ENCODE assay signal across 1 cellular context in genomic region chr1:93846929-93847810, GRCh38.
TF ChIP-seq lines count a peak whose summit lies in the region.

No MANE protein-coding gene starts in this region.

TF ChIP-seq in K562, 482 proteins besides CTCF, POLR2A, EP300 and RAD21 (continued from another document and continues in another):
- no peak for TF ChIP-seq MGA (IDR thresholded peaks at IDR 0.05)
- TF ChIP-seq PATZ1 (CRISPR knock-in tag; IDR thresholded peaks at IDR 0.05; ENCODE audit: borderline replicate concordance), result no peak
- TF ChIP-seq THRB (CRISPR knock-in tag; conservative IDR thresholded peaks at IDR 0.05), result peak; percentile 50; the same call in 1 of the 2 replicates
- peak in 1 of 2 experiments; percentile 53; a peak in 1 of 4 replicates for TF ChIP-seq ARNT (IDR thresholded peaks at IDR 0.05)
- TF ChIP-seq ZNF175 (CRISPR knock-in tag; IDR thresholded peaks at IDR 0.05; ENCODE audit: low read depth), result 0 out of 2 replicates have a peak, but pooled peaks have one; percentile 26
- no peak for TF ChIP-seq ZNF311 (CRISPR knock-in tag; IDR thresholded peaks at IDR 0.05)
- TF ChIP-seq ZBTB8A (IDR thresholded peaks at IDR 0.05; ENCODE audit: partially characterized antibody), result no peak
- TF ChIP-seq ZNF253 (CRISPR knock-in tag; conservative IDR thresholded peaks at IDR 0.05), result no peak
- TF ChIP-seq EZH2 (IDR thresholded peaks at IDR 0.05; ENCODE audit: borderline replicate concordance, low read depth, low read length), result no peak
- no peak for TF ChIP-seq HEY1 (CRISPR knock-in tag; IDR thresholded peaks at IDR 0.05; ENCODE audit: borderline replicate concordance)
- TF ChIP-seq FOXP4 (CRISPR knock-in tag; IDR thresholded peaks at IDR 0.05; ENCODE audit: borderline replicate concordance), result no peak
- TF ChIP-seq PPARD (CRISPR knock-in tag; IDR thresholded peaks at IDR 0.05), result no peak
- TF ChIP-seq NEUROD1 (IDR thresholded peaks at IDR 0.05; ENCODE audit: borderline replicate concordance, low read depth, low read length, partially characterized antibody), result no peak
- 0 out of 2 replicates have a peak, but pooled peaks have one; percentile 31 for TF ChIP-seq JUN (IDR thresholded peaks at IDR 0.05; ENCODE audit: borderline replicate concordance, low read depth, low read length)
- no peak; the same call in 1 of the 2 replicates for TF ChIP-seq JUN (CRISPR knock-in tag; IDR thresholded peaks at IDR 0.05; ENCODE audit: borderline replicate concordance)
- TF ChIP-seq ZNF24 (IDR thresholded peaks at IDR 0.05), result no peak
- TF ChIP-seq ZNF347 (CRISPR knock-in tag; IDR thresholded peaks at IDR 0.05; ENCODE audit: low read depth), result no peak
- no peak for TF ChIP-seq ETV5 (CRISPR knock-in tag; IDR thresholded peaks at IDR 0.05; ENCODE audit: low read depth)
- TF ChIP-seq SRSF1 (IDR thresholded peaks at IDR 0.05; ENCODE audit: low read depth, low read length), result no peak
- TF ChIP-seq RBM25 (IDR thresholded peaks at IDR 0.05; ENCODE audit: low read depth, low read length, severe bottlenecking), result no peak
- TF ChIP-seq KHSRP (IDR thresholded peaks at IDR 0.05), result no peak
- no peak for TF ChIP-seq CREB3 (tag; conservative IDR thresholded peaks at IDR 0.05; ENCODE audit: low read depth)
- no peak for TF ChIP-seq IFI16 (CRISPR knock-in tag; IDR thresholded peaks at IDR 0.05)
- TF ChIP-seq RNF219 (CRISPR knock-in tag; IDR thresholded peaks at IDR 0.05), result no peak
- no peak for TF ChIP-seq PRMT5 (CRISPR knock-in tag; IDR thresholded peaks at IDR 0.05)
- no peak for TF ChIP-seq ATF3 (IDR thresholded peaks at IDR 0.05)
- TF ChIP-seq ATF3 (CRISPR knock-in tag; conservative IDR thresholded peaks at IDR 0.05), result peak; percentile 70; the same call in 1 of the 2 replicates
- TF ChIP-seq SP2 (IDR thresholded peaks at IDR 0.05; ENCODE audit: extremely low read depth, low read depth, low read length, poor library complexity, severe bottlenecking), result no peak
- peak; percentile 45; the same call in 1 of the 2 replicates for TF ChIP-seq BHLHE40 (IDR thresholded peaks at IDR 0.05; ENCODE audit: low read length)
- TF ChIP-seq ZNF184 (CRISPR knock-in tag; IDR thresholded peaks at IDR 0.05), result no peak
- TF ChIP-seq FOXA3 (CRISPR knock-in tag; conservative IDR thresholded peaks at IDR 0.05 in 1 of 2, IDR thresholded peaks at IDR 0.05 in 1 of 2), result no peak
- TF ChIP-seq CREB1 (IDR thresholded peaks at IDR 0.05), result peak; percentile 53
- peak; percentile 64 for TF ChIP-seq CREB1 (CRISPR knock-in tag; IDR thresholded peaks at IDR 0.05)
- no peak for TF ChIP-seq ZNF121 (CRISPR knock-in tag; conservative IDR thresholded peaks at IDR 0.05)
- TF ChIP-seq ZNF408 (CRISPR knock-in tag; IDR thresholded peaks at IDR 0.05; ENCODE audit: low read depth), result no peak
- TF ChIP-seq E4F1 (CRISPR knock-in tag; IDR thresholded peaks at IDR 0.05; ENCODE audit: borderline replicate concordance), result no peak
- no peak for TF ChIP-seq ZFPM2 (CRISPR knock-in tag; IDR thresholded peaks at IDR 0.05)
